25 cellular contexts compared by ENCODE assay signal in genomic region chr16:84159800-84160199, GRCh38. TPM values are rescaled to one million over a fixed set of nuclear protein-coding genes. Genes with fewer than 3 reads are reported as not detected.
A peak's percentile ranks its signal among the peaks of the same experiment; 100 is the strongest.
DNase-seq lines count a peak whose midpoint lies in the region; ATAC-seq, FAIRE-seq and TF ChIP-seq lines count a peak whose summit lies in the region.
"Had no signal": no experiment of that assay in that cellular context is flagged by ENCODE, and none has a peak within 500 bp of the region (broad histone marks: within the 10 kb centered on the region; RNA-seq: fewer than 3 reads in every experiment).

No MANE protein-coding gene starts in this region.

- peaks cover 12% of the 10 kb centered on the region for H3K27me3 Mint-ChIP-seq in astrocyte (ENCODE audit: low read depth, unreplicated experiment)

- no peaks in the 10 kb centered on the region for H3K9me3 ChIP-seq in astrocyte (ENCODE audit: insufficient read depth, low read depth, low read length)
- no peaks in the 10 kb centered on the region for H3K9me3 ChIP-seq in K562 (replicated peaks; ENCODE audit: control insufficient read depth, insufficient read depth, low read depth, low read length)
- H3K9me3 ChIP-seq in osteoblast (ENCODE audit: low read depth, low read length), result no peaks in the 10 kb centered on the region
- no peaks in the 10 kb centered on the region for H3K9me3 ChIP-seq in gastroesophageal sphincter
- H3K9me3 ChIP-seq: BE2C, BLaER1, Caco-2 had no signal

- intact Hi-C loops in K562 (cut with micrococcal nuclease), result no loop called here

- TF ChIP-seq CTCF in astrocyte (IDR thresholded peaks at IDR 0.05; ENCODE audit: insufficient read depth, low read depth, low read length) (no peak), K562 (IDR thresholded peaks at IDR 0.05 in 2 of 3, conservative IDR thresholded peaks at IDR 0.05 in 1 of 3; ENCODE audit: insufficient read depth in 2 of 3, low read depth in 1 of 3, low read length in 3 of 3) (no peak), osteoblast (IDR thresholded peaks at IDR 0.05; ENCODE audit: extremely low read depth, low read depth, low read length) (no peak), gastroesophageal sphincter (IDR thresholded peaks at IDR 0.05) (no peak)

- ATAC-seq in K562, result no peak
- ATAC-seq in gastroesophageal sphincter, result no peak

- H3K27ac ChIP-seq in astrocyte (ENCODE audit: low read depth, low read length) (no peak overlapping the region), K562 (ENCODE audit: extremely low read depth, low read depth, low read length) (no peak overlapping the region), osteoblast (ENCODE audit: low read depth, low read length) (no peak overlapping the region), gastroesophageal sphincter (no peak overlapping the region)
- H3K27ac ChIP-seq: BLaER1 had no signal

- H2AFZ ChIP-seq in astrocyte (ENCODE audit: low read depth, low read length), result no peak overlapping the region
- H2AFZ ChIP-seq in K562 (ENCODE audit: low read depth, low read length), result no peak overlapping the region
- H2AFZ ChIP-seq in osteoblast (ENCODE audit: low read length), result no peak overlapping the region

- DNase-seq in astrocyte (ENCODE audit: low read depth) (no peak), K562 (ENCODE audit: extremely low read depth in 1 of 4, low spot score in 3 of 4) (no peak), osteoblast (ENCODE audit: insufficient read length, low spot score, missing footprints) (peak; percentile 17), COR-L47 (lab: John Stamatoyannopoulos, UW) (no peak)
- DNase-seq: 8988T; ACHN; BE2C; C1 segment of cervical spinal cord; Caco-2; Calu3; CD4-positive, alpha-beta memory T cell; CD4-positive, CD25-positive, alpha-beta regulatory T cell; CD8-positive, alpha-beta memory T cell; DMS79 treated with DMSO at 0.1 percent for 48 hours; GF-D8 had no signal

- H3K4me1 ChIP-seq in astrocyte (ENCODE audit: insufficient read depth, low read length), result no peaks in the 10 kb centered on the region
- H3K4me1 ChIP-seq in K562 (replicated peaks in 1 of 2; ENCODE audit: control insufficient read depth in 2 of 2, insufficient read depth in 2 of 2, low read length in 2 of 2), result peaks cover 0 to 4% of the 10 kb centered on the region in 2 experiments; a peak in 1 of 5 replicates
- no peaks in the 10 kb centered on the region for H3K4me1 ChIP-seq in osteoblast (ENCODE audit: insufficient read depth, low read length)
- H3K4me1 ChIP-seq in gastroesophageal sphincter, result no peaks in the 10 kb centered on the region
- H3K4me1 ChIP-seq: BE2C, Caco-2 had no signal

- H3K4me2 ChIP-seq in astrocyte (ENCODE audit: low read length) (no peak overlapping the region), K562 (ENCODE audit: insufficient read depth, low read length) (no peak overlapping the region), osteoblast (ENCODE audit: insufficient read depth, low read length) (no peak overlapping the region)
- H3K4me2 ChIP-seq: BLaER1 had no signal

- H3K4me3 Mint-ChIP-seq in astrocyte (ENCODE audit: unreplicated experiment), result no peak overlapping the region
- H3K4me3 Mint-ChIP-seq: CD4-positive, alpha-beta memory T cell; CD4-positive, CD25-positive, alpha-beta regulatory T cell; CD8-positive, alpha-beta memory T cell had no signal

- no peak for TF ChIP-seq EP300 in K562 (IDR thresholded peaks at IDR 0.05; ENCODE audit: low read length)
- no peak for TF ChIP-seq EP300 in gastroesophageal sphincter (IDR thresholded peaks at IDR 0.05)

- TF ChIP-seq POLR2A in K562 (conservative IDR thresholded peaks at IDR 0.05) (no peak), gastroesophageal sphincter (IDR thresholded peaks at IDR 0.05) (no peak)

- H3K9ac ChIP-seq in astrocyte (ENCODE audit: low read length) (no peak overlapping the region), K562 (ENCODE audit: insufficient read depth in 1 of 2, low read depth in 2 of 2, low read length in 2 of 2) (no peak overlapping the region)
- H3K9ac ChIP-seq: BLaER1 had no signal

- no peaks in the 10 kb centered on the region for H3K79me2 ChIP-seq in astrocyte (ENCODE audit: insufficient read depth, low read length)
- H3K79me2 ChIP-seq in K562 (ENCODE audit: control insufficient read depth, insufficient read depth, low read length), result no peaks in the 10 kb centered on the region
- no peaks in the 10 kb centered on the region for H3K79me2 ChIP-seq in osteoblast (ENCODE audit: insufficient read depth, low read length)

- H3K4me3 ChIP-seq in astrocyte (ENCODE audit: insufficient read depth, low read depth, low read length) (no peak overlapping the region), K562 (no peak overlapping the region), osteoblast (ENCODE audit: insufficient read depth, low read length) (no peak overlapping the region), gastroesophageal sphincter (no peak overlapping the region)
- H3K4me3 ChIP-seq: BLaER1 had no signal

- H4K20me1 ChIP-seq in astrocyte (ENCODE audit: insufficient read depth, low read length) (no peaks in the 10 kb centered on the region), K562 (replicated peaks; ENCODE audit: control insufficient read depth, insufficient read depth, low read length) (no peaks in the 10 kb centered on the region), osteoblast (ENCODE audit: insufficient read depth, low read length) (no peaks in the 10 kb centered on the region)
- H4K20me1 ChIP-seq: BLaER1 had no signal

- BruUV-seq in K562 (replicated peaks; lab: Mats Ljungman, UMichigan), result no TSS peak

- no peaks in the 10 kb centered on the region for H3K9me1 ChIP-seq in K562 (ENCODE audit: control insufficient read depth, insufficient read depth, low read length)

- no peak for TF ChIP-seq RAD21 in K562 (CRISPR knock-in tag; conservative IDR thresholded peaks at IDR 0.05 in 1 of 2, IDR thresholded peaks at IDR 0.05 in 1 of 2)

- CTCF ChIA-PET in K562 (lab: Yijun Ruan, JAX; ENCODE audit: low intra/inter-chr PET ratio), result no interaction called here

- no peaks in the 10 kb centered on the region for H3K36me3 Mint-ChIP-seq in astrocyte (ENCODE audit: low read depth, unreplicated experiment)
- H3K36me3 Mint-ChIP-seq: CD4-positive, alpha-beta memory T cell; CD4-positive, CD25-positive, alpha-beta regulatory T cell; CD8-positive, alpha-beta memory T cell had no signal

- in situ Hi-C loops in K562 (cut with MboI), result no loop called here

- peaks cover 2% of the 10 kb centered on the region for H3K4me1 Mint-ChIP-seq in astrocyte (ENCODE audit: low read depth, unreplicated experiment)
- H3K4me1 Mint-ChIP-seq: CD14-positive monocyte; CD4-positive, alpha-beta memory T cell; CD4-positive, CD25-positive, alpha-beta regulatory T cell; CD8-positive, alpha-beta memory T cell had no signal

- POLR2A ChIA-PET in K562 (lab: Yijun Ruan, JAX), result no interaction called here

- H3K27ac Mint-ChIP-seq in astrocyte (ENCODE audit: unreplicated experiment), result no peak overlapping the region
- H3K27ac Mint-ChIP-seq: CD14-positive monocyte; CD4-positive, alpha-beta memory T cell; CD4-positive, CD25-positive, alpha-beta regulatory T cell; CD8-positive, alpha-beta memory T cell had no signal

- 3% methylated on average over 1 of the region's 1 CpG for WGBS in K562 (ENCODE audit: insufficient coverage, low coverage, missing lambda C conversion rate)
- WGBS in gastroesophageal sphincter (ENCODE audit: low coverage in 1 of 2), 2 donors, result 30 to 40% methylated on average over 1 of the region's 1 CpG

- no peaks in the 10 kb centered on the region for H3K9me3 Mint-ChIP-seq in astrocyte (ENCODE audit: unreplicated experiment)
- H3K9me3 Mint-ChIP-seq: CD14-positive monocyte; CD4-positive, alpha-beta memory T cell; CD8-positive, alpha-beta memory T cell had no signal

- H3K36me3 ChIP-seq in astrocyte (ENCODE audit: insufficient read depth, low read length) (no peaks in the 10 kb centered on the region), K562 (ENCODE audit: control insufficient read depth, insufficient read depth, low read length) (no peaks in the 10 kb centered on the region), osteoblast (ENCODE audit: insufficient read depth, low read length) (no peaks in the 10 kb centered on the region), gastroesophageal sphincter (no peaks in the 10 kb centered on the region)
- H3K36me3 ChIP-seq: BE2C, BLaER1 had no signal

- FAIRE-seq in astrocyte (lab: Jason Lieb, UNC) (peak; percentile 45), K562 (lab: Jason Lieb, UNC) (no peak)
- FAIRE-seq: A204.1, D721Med, G401.6, GM12891, GM19239 had no signal

- H3K27me3 ChIP-seq in astrocyte (ENCODE audit: insufficient read depth, low read length), result peaks cover 27% of the 10 kb centered on the region
- H3K27me3 ChIP-seq in K562 (ENCODE audit: control insufficient read depth in 2 of 2, insufficient read depth in 2 of 2, low read length in 2 of 2), result peaks cover 47 to 71% of the 10 kb centered on the region in 2 experiments
- peaks cover 40% of the 10 kb centered on the region for H3K27me3 ChIP-seq in osteoblast (ENCODE audit: insufficient read depth, low read length)
- H3K27me3 ChIP-seq in gastroesophageal sphincter, result peaks cover 37% of the 10 kb centered on the region
- H3K27me3 ChIP-seq: BLaER1 had no signal

RNA-seq across cellular contexts. Expression of gene DNAAF1, which starts 14.7 kb away (rescaled TPM):
- total RNA-seq in astrocyte (0.30 and 0.38 TPM in 2 replicates), K562 (2014; rRNA removed) (not detected in 2 replicates), K562 (2014; rRNA removed; fragmentation: Illumina TruSeq; extraction: Trizol) (not detected in 2 replicates), K562 (2015; rRNA removed; fragmentation: Illumina TruSeq; extraction: Trizol) (not detected in 2 replicates), K562 (2021) (not detected in 2 replicates), osteoblast (0.29 and 0.36 TPM in 2 replicates), gastroesophageal sphincter (under 1 TPM in 1 of 4 donors, not detected in 3; 0.27 TPM)
- not detected in 2 replicates for total RNA-seq in K562 (2011; cell fraction: chromatin; rRNA removed; ENCODE audit: low replicate concordance)
- not detected in 2 replicates for total RNA-seq in K562 (2011; cell fraction: nucleolus; rRNA removed)
- not detected in 2 replicates for total RNA-seq in K562 (2011; cell fraction: nucleoplasm; rRNA removed)
- polyA plus RNA-seq in K562 (2011; rRNA removed) (not detected in 2 replicates), K562 (2014; fragmentation: Illumina TruSeq; extraction: Trizol) (not detected in 2 replicates), K562 (2014; fragmentation: Nextera tagmentation; extraction: Ambion mirVana) (not detected), K562 (2014; rRNA removed) (0.01 and 0.23 TPM in 2 replicates)
- polyA plus RNA-seq in K562 (2011; cell fraction: cytosol; rRNA removed), result 0.03 TPM in 1 of 2 replicates, not detected in the other
- 0.04 and 0.20 TPM in 2 replicates for polyA plus RNA-seq in K562 (2011; cell fraction: nucleus; rRNA removed)
- 0.14 and 0.18 TPM in 2 replicates for polyA plus RNA-seq in K562 (2012)
- polyA minus RNA-seq in K562 (2011; rRNA and poly(A)+ RNA removed), result not detected in 2 replicates
- polyA minus RNA-seq in K562 (2011; cell fraction: cytosol; rRNA and poly(A)+ RNA removed), result not detected in 2 replicates
- polyA minus RNA-seq in K562 (2011; cell fraction: nucleus; rRNA and poly(A)+ RNA removed), result not detected in 2 replicates
- total RNA-seq: A673, Calu3 had no signal
- polyA plus RNA-seq: AG04450 had no signal

RNA-seq across cellular contexts. Expression of gene HSDL1, which starts 14.8 kb away (rescaled TPM):
- total RNA-seq in astrocyte, result 26.5 and 29.2 TPM in 2 replicates
- 41.6 and 67.8 TPM in 2 replicates for total RNA-seq in K562 (2011; cell fraction: chromatin; rRNA removed; ENCODE audit: low replicate concordance)
- total RNA-seq in K562 (2011; cell fraction: nucleolus; rRNA removed), result 17.2 and 22.9 TPM in 2 replicates
- 32.9 and 33.4 TPM in 2 replicates for total RNA-seq in K562 (2011; cell fraction: nucleoplasm; rRNA removed)
- total RNA-seq in K562 (2014; rRNA removed), result 19.7 and 20.5 TPM in 2 replicates
- total RNA-seq in K562 (2014; rRNA removed; fragmentation: Illumina TruSeq; extraction: Trizol), result 31.5 and 36.4 TPM in 2 replicates
- 38.6 and 39.9 TPM in 2 replicates for total RNA-seq in K562 (2015; rRNA removed; fragmentation: Illumina TruSeq; extraction: Trizol)
- 26.4 and 27.7 TPM in 2 replicates for total RNA-seq in K562 (2021)
- 41.2 and 45.7 TPM in 2 replicates for polyA plus RNA-seq in K562 (2011; rRNA removed)
- polyA plus RNA-seq in K562 (2011; cell fraction: cytosol; rRNA removed), result 14.2 and 29.2 TPM in 2 replicates
- 21.6 and 41.6 TPM in 2 replicates for polyA plus RNA-seq in K562 (2011; cell fraction: nucleus; rRNA removed)
- polyA plus RNA-seq in K562 (2012), result 30.0 and 50.6 TPM in 2 replicates
- polyA plus RNA-seq in K562 (2014; fragmentation: Illumina TruSeq; extraction: Trizol), result 24.1 and 26.9 TPM in 2 replicates
- polyA plus RNA-seq in K562 (2014; fragmentation: Nextera tagmentation; extraction: Ambion mirVana), result 10 to 100 TPM; 14.8 to 16.3 TPM
- polyA plus RNA-seq in K562 (2014; rRNA removed), result 25.8 and 31.0 TPM in 2 replicates
- 44.1 and 45.6 TPM in 2 replicates for polyA minus RNA-seq in K562 (2011; rRNA and poly(A)+ RNA removed)
- 13.4 and 18.9 TPM in 2 replicates for polyA minus RNA-seq in K562 (2011; cell fraction: cytosol; rRNA and poly(A)+ RNA removed)
- polyA minus RNA-seq in K562 (2011; cell fraction: nucleus; rRNA and poly(A)+ RNA removed), result 8.1 and 13.8 TPM in 2 replicates
- total RNA-seq in osteoblast, result 18.1 and 18.9 TPM in 2 replicates
- total RNA-seq in gastroesophageal sphincter, result 10 to 100 TPM; 10.1 to 19.2 (median 13.3) TPM

RNA-seq across cellular contexts. Expression of gene TAF1C, which starts 27.1 kb away (rescaled TPM):
- total RNA-seq in astrocyte (30.4 and 34.1 TPM in 2 replicates), K562 (2014; rRNA removed) (26.2 and 43.0 TPM in 2 replicates), K562 (2014; rRNA removed; fragmentation: Illumina TruSeq; extraction: Trizol) (7.9 and 9.8 TPM in 2 replicates), K562 (2015; rRNA removed; fragmentation: Illumina TruSeq; extraction: Trizol) (22.3 and 23.0 TPM in 2 replicates), K562 (2021) (46.6 and 55.0 TPM in 2 replicates), osteoblast (19.5 and 20.6 TPM in 2 replicates), gastroesophageal sphincter (10 to 100 TPM; 16.1 to 51.4 (median 33.2) TPM)
- total RNA-seq in K562 (2011; cell fraction: chromatin; rRNA removed; ENCODE audit: low replicate concordance), result 116 and 351 TPM in 2 replicates
- total RNA-seq in K562 (2011; cell fraction: nucleolus; rRNA removed), result 244 and 250 TPM in 2 replicates
- total RNA-seq in K562 (2011; cell fraction: nucleoplasm; rRNA removed), result 152 and 153 TPM in 2 replicates
- polyA plus RNA-seq in K562 (2011; rRNA removed) (16.7 and 31.2 TPM in 2 replicates), K562 (2014; fragmentation: Illumina TruSeq; extraction: Trizol) (21.0 and 35.4 TPM in 2 replicates), K562 (2014; fragmentation: Nextera tagmentation; extraction: Ambion mirVana) (1 to 10 TPM; 1.5 TPM), K562 (2014; rRNA removed) (64.8 and 74.8 TPM in 2 replicates)
- polyA plus RNA-seq in K562 (2011; cell fraction: cytosol; rRNA removed), result 19.9 and 24.5 TPM in 2 replicates
- polyA plus RNA-seq in K562 (2011; cell fraction: nucleus; rRNA removed), result 377 and 587 TPM in 2 replicates
- polyA plus RNA-seq in K562 (2012), result 49.7 and 55.2 TPM in 2 replicates
- 15.9 and 16.8 TPM in 2 replicates for polyA minus RNA-seq in K562 (2011; rRNA and poly(A)+ RNA removed)
- 12.5 and 15.9 TPM in 2 replicates for polyA minus RNA-seq in K562 (2011; cell fraction: cytosol; rRNA and poly(A)+ RNA removed)
- 100 and 102 TPM in 2 replicates for polyA minus RNA-seq in K562 (2011; cell fraction: nucleus; rRNA and poly(A)+ RNA removed)

RNA-seq across cellular contexts. Expression of gene ADAD2, which starts 31.2 kb away (rescaled TPM):
- total RNA-seq in astrocyte (not detected in 2 replicates), K562 (2014; rRNA removed) (not detected in 2 replicates), K562 (2014; rRNA removed; fragmentation: Illumina TruSeq; extraction: Trizol) (not detected in 2 replicates), K562 (2015; rRNA removed; fragmentation: Illumina TruSeq; extraction: Trizol) (not detected in 2 replicates), K562 (2021) (not detected in 2 replicates), osteoblast (under 0.01 TPM in 1 of 2 replicates, not detected in the other), gastroesophageal sphincter (under 1 TPM in 3 of 4 donors, not detected in 1; 0.27 to 0.47 (median 0.31) TPM)
- total RNA-seq in K562 (2011; cell fraction: chromatin; rRNA removed; ENCODE audit: low replicate concordance), result not detected in 2 replicates
- not detected in 2 replicates for total RNA-seq in K562 (2011; cell fraction: nucleolus; rRNA removed)
- not detected in 2 replicates for total RNA-seq in K562 (2011; cell fraction: nucleoplasm; rRNA removed)
- polyA plus RNA-seq in K562 (2011; rRNA removed) (not detected in 2 replicates), K562 (2014; fragmentation: Illumina TruSeq; extraction: Trizol) (not detected in 2 replicates), K562 (2014; fragmentation: Nextera tagmentation; extraction: Ambion mirVana) (not detected), K562 (2014; rRNA removed) (0.07 TPM in 1 of 2 replicates, not detected in the other)
- not detected in 2 replicates for polyA plus RNA-seq in K562 (2011; cell fraction: cytosol; rRNA removed)
- not detected in 2 replicates for polyA plus RNA-seq in K562 (2011; cell fraction: nucleus; rRNA removed)
- not detected in 2 replicates for polyA plus RNA-seq in K562 (2012)
- polyA minus RNA-seq in K562 (2011; rRNA and poly(A)+ RNA removed), result not detected in 2 replicates
- not detected in 2 replicates for polyA minus RNA-seq in K562 (2011; cell fraction: cytosol; rRNA and poly(A)+ RNA removed)
- polyA minus RNA-seq in K562 (2011; cell fraction: nucleus; rRNA and poly(A)+ RNA removed), result not detected in 2 replicates
- total RNA-seq: A673; Caco-2; Calu3; CD4-positive, alpha-beta memory T cell; CD4-positive, CD25-positive, alpha-beta regulatory T cell had no signal
- polyA plus RNA-seq: AG04450; CD14-positive monocyte; CD4-positive, alpha-beta memory T cell; CD8-positive, alpha-beta memory T cell had no signal

RNA-seq across cellular contexts. Expression of gene MBTPS1, which starts 43.1 kb away (rescaled TPM):
- 85.9 and 88.2 TPM in 2 replicates for total RNA-seq in astrocyte
- 203 and 232 TPM in 2 replicates for total RNA-seq in K562 (2011; cell fraction: chromatin; rRNA removed; ENCODE audit: low replicate concordance)
- total RNA-seq in K562 (2011; cell fraction: nucleolus; rRNA removed), result 178 and 187 TPM in 2 replicates
- total RNA-seq in K562 (2011; cell fraction: nucleoplasm; rRNA removed), result 182 and 207 TPM in 2 replicates
- total RNA-seq in K562 (2014; rRNA removed), result 43.8 and 50.9 TPM in 2 replicates
- total RNA-seq in K562 (2014; rRNA removed; fragmentation: Illumina TruSeq; extraction: Trizol), result 31.7 and 32.0 TPM in 2 replicates
- 35.7 and 40.3 TPM in 2 replicates for total RNA-seq in K562 (2015; rRNA removed; fragmentation: Illumina TruSeq; extraction: Trizol)
- total RNA-seq in K562 (2021), result 46.6 and 53.9 TPM in 2 replicates
- polyA plus RNA-seq in K562 (2011; rRNA removed), result 47.5 and 57.6 TPM in 2 replicates
- polyA plus RNA-seq in K562 (2011; cell fraction: cytosol; rRNA removed), result 34.2 and 40.0 TPM in 2 replicates
- 123 and 127 TPM in 2 replicates for polyA plus RNA-seq in K562 (2011; cell fraction: nucleus; rRNA removed)
- 53.2 and 68.8 TPM in 2 replicates for polyA plus RNA-seq in K562 (2012)
- polyA plus RNA-seq in K562 (2014; fragmentation: Illumina TruSeq; extraction: Trizol), result 47.5 and 50.6 TPM in 2 replicates
- polyA plus RNA-seq in K562 (2014; fragmentation: Nextera tagmentation; extraction: Ambion mirVana), result 1 to 10 TPM; 2.8 to 4.3 TPM
- polyA plus RNA-seq in K562 (2014; rRNA removed), result 47.3 and 52.6 TPM in 2 replicates
- 74.1 and 90.4 TPM in 2 replicates for polyA minus RNA-seq in K562 (2011; rRNA and poly(A)+ RNA removed)
- polyA minus RNA-seq in K562 (2011; cell fraction: cytosol; rRNA and poly(A)+ RNA removed), result 38.7 and 55.3 TPM in 2 replicates
- polyA minus RNA-seq in K562 (2011; cell fraction: nucleus; rRNA and poly(A)+ RNA removed), result 101 and 126 TPM in 2 replicates
- 114 and 133 TPM in 2 replicates for total RNA-seq in osteoblast
- 10 to 100 TPM; 84.0 to 98.6 (median 90.9) TPM for total RNA-seq in gastroesophageal sphincter
